ENCODE assay signal across 13 cellular contexts in genomic region chr21:33386222-33386784, GRCh38. TPM values are rescaled to one million over a fixed set of nuclear protein-coding genes. Genes with fewer than 3 reads are reported as not detected.
DNase-seq lines count a peak whose midpoint lies in the region; ATAC-seq and TF ChIP-seq lines count a peak whose summit lies in the region.
"Had no signal": no experiment of that assay in that cellular context is flagged by ENCODE, and none has a peak within 500 bp of the region (broad histone marks: within the 10 kb centered on the region; RNA-seq: fewer than 3 reads in every experiment).

No MANE protein-coding gene starts in this region.

- DNase-seq in BE2C, result no peak
- DNase-seq in WTC11 (ENCODE audit: low spot score), result peak; percentile 50
- peak; percentile 64 for DNase-seq in iPS-NIHi7 (ENCODE audit: extremely low spot score)
- DNase-seq in activated CD8-positive, alpha-beta memory T cell treated with anti-CD3 and anti-CD28 coated beads, Interleukin-2, amount 50 U/mL, for 4 hours, result no peak
- no peak for DNase-seq in omental fat pad (ENCODE audit: low spot score)
- DNase-seq in Peyer's patch, result no peak
- DNase-seq: activated naive CD4-positive, alpha-beta T cell treated with anti-CD3 and anti-CD28 coated beads, Interleukin-2, amount 50 U/mL, for 16 hours; cortex of kidney; left lung; NCI-H2029 treated with DMSO at 0.1 percent for 48 hours had no signal

- no peaks in the 10 kb centered on the region for H3K36me3 Mint-ChIP-seq in WTC11

- no peak overlapping the region for H3K4me3 Mint-ChIP-seq in WTC11

- H3K4me1 Mint-ChIP-seq in WTC11, result peaks cover 11% of the 10 kb centered on the region

- H3K9me3 ChIP-seq in BE2C (no peaks in the 10 kb centered on the region), HEK293 (ENCODE audit: control insufficient read depth, insufficient read depth, low read depth, low read length) (no peaks in the 10 kb centered on the region), Peyer's patch (no peaks in the 10 kb centered on the region)
- H3K9me3 ChIP-seq: left lung had no signal

- H3K4me3 ChIP-seq in BE2C (ENCODE audit: low read depth, low read length), result no peak overlapping the region
- no peak overlapping the region for H3K4me3 ChIP-seq in HEK293 (ENCODE audit: low read depth, low read length)
- no peak overlapping the region for H3K4me3 ChIP-seq in Peyer's patch
- H3K4me3 ChIP-seq: left lung had no signal

- H3K27ac Mint-ChIP-seq in WTC11, result no peak overlapping the region

- POLR2A ChIA-PET in HEK293 (lab: Yijun Ruan, JAX) (interaction anchor here (1.3 kb wide), 1 partner anchor 61 kb away, joined by 5 read pairs; the partner anchor contains the start of gene IFNAR1), WTC11 (lab: Charles Lee) (no interaction called here)

- H3K27me3 ChIP-seq in BE2C (no peaks in the 10 kb centered on the region), Peyer's patch (no peaks in the 10 kb centered on the region)
- H3K27me3 ChIP-seq: left lung had no signal

- H3K27ac ChIP-seq in HEK293 (ENCODE audit: extremely low read depth, low read depth, low read length) (no peak overlapping the region), Peyer's patch (no peak overlapping the region)
- H3K27ac ChIP-seq: C4-2B had no signal

- H3K27me3 Mint-ChIP-seq in WTC11 (ENCODE audit: low read depth), result no peaks in the 10 kb centered on the region; the same call in 1 of the 2 replicates

- no peaks in the 10 kb centered on the region for H3K36me3 ChIP-seq in BE2C
- no peaks in the 10 kb centered on the region for H3K36me3 ChIP-seq in HEK293 (ENCODE audit: control insufficient read depth in 2 of 2, insufficient read depth in 1 of 2, low read length in 2 of 2)
- no peaks in the 10 kb centered on the region for H3K36me3 ChIP-seq in Peyer's patch
- H3K36me3 ChIP-seq: left lung had no signal

- TF ChIP-seq CTCF in BE2C (IDR thresholded peaks at IDR 0.05; ENCODE audit: low read depth, low read length), result peak; percentile 37
- no peak for TF ChIP-seq CTCF in HEK293 (tag by site-specific recombination; IDR thresholded peaks at IDR 0.05)
- TF ChIP-seq CTCF in WTC11 (IDR thresholded peaks at IDR 0.05), result peak; percentile 28
- TF ChIP-seq CTCF in omental fat pad (IDR thresholded peaks at IDR 0.05), result no peak
- no peak for TF ChIP-seq CTCF in Peyer's patch (IDR thresholded peaks at IDR 0.05)

- CTCF ChIA-PET in HEK293 (lab: Yijun Ruan, JAX) (interaction anchor here (0.6 to 2.9 kb wide), 8 partner anchors 8 to 1143 kb away, joined by 3 to 13 read pairs (median 4); no protein-coding TSS in a partner anchor), WTC11 (lab: Charles Lee) (interaction anchor here (0.6 to 2.9 kb wide), 8 partner anchors 10 to 189 kb away, joined by 3 to 25 read pairs (median 6); partner anchors contain the start of gene TMEM50B)

- TF ChIP-seq POLR2A in Peyer's patch (IDR thresholded peaks at IDR 0.05), result no peak

- no peaks in the 10 kb centered on the region for H3K4me1 ChIP-seq in BE2C
- H3K4me1 ChIP-seq in HEK293 (ENCODE audit: control insufficient read depth, insufficient read depth, low read length), result peaks cover 5% of the 10 kb centered on the region
- H3K4me1 ChIP-seq in Peyer's patch, result peaks cover 0 to 33% (median 25%) of the 10 kb centered on the region in 4 donors

- ATAC-seq in WTC11 (peak; percentile 72), omental fat pad (ENCODE audit: low FRiP score) (no peak), HG02610 (IDR thresholded peaks at IDR 0.05; ENCODE audit: unreplicated experiment) (no peak)
- ATAC-seq: left lung had no signal

- H3K9me3 Mint-ChIP-seq in WTC11, result no peaks in the 10 kb centered on the region

TF ChIP-seq in HEK293, 187 proteins besides CTCF, POLR2A, EP300 and RAD21:
- 0 out of 2 replicates have a peak, but pooled peaks have one; percentile 57 for TF ChIP-seq ZNF121 (tag by site-specific recombination; IDR thresholded peaks at IDR 0.05)
- no peak for TF ChIP-seq ZNF292 (tag by site-specific recombination; IDR thresholded peaks at IDR 0.05; ENCODE audit: borderline replicate concordance, low read depth)

TF ChIP-seq in WTC11, 78 proteins besides CTCF, POLR2A, EP300 and RAD21:
- TF ChIP-seq ZNF121 (CRISPR knock-in tag; IDR thresholded peaks at IDR 0.05) (0 out of 2 replicates have a peak, but pooled peaks have one; percentile 22), ZBTB21 (CRISPR knock-in tag; IDR thresholded peaks at IDR 0.05; ENCODE audit: borderline replicate concordance) (no peak), ZNF317 (CRISPR knock-in tag; IDR thresholded peaks at IDR 0.05; ENCODE audit: borderline replicate concordance, low read depth) (no peak)

RNA-seq across cellular contexts. Expression of gene IFNGR2, which starts 16.9 kb away (rescaled TPM):
- polyA plus RNA-seq in BE2C (2012; ENCODE audit: insufficient read depth, insufficient read length, low read depth), result 21.1 TPM
- 34.1 to 37.3 TPM (median 35.7 TPM) in 3 replicates for total RNA-seq in WTC11 (2021)
- total RNA-seq in omental fat pad, result 100 to 1,000 TPM in 1 of 4 donors, 10 to 100 TPM in 3; 69.5 to 121 (median 82.4) TPM
- total RNA-seq in Peyer's patch, result 10 to 100 TPM; 53.7 to 96.3 (median 67.6) TPM

Comparison
In these comparisons a context has a peak if more than half of its experiments do, and no peak if none do; other contexts are left out.
1. DNase-seq: peak in WTC11 (single experiment) and iPS-NIHi7 (single experiment); none in BE2C (single experiment), activated CD8-positive, alpha-beta memory T cell treated with anti-CD3 and anti-CD28 coated beads, Interleukin-2, amount 50 U/mL, for 4 hours (single experiment), omental fat pad (single experiment) and Peyer's patch (0 of 3).
2. CTCF ChIP-seq: peak in BE2C (single experiment) and WTC11 (single experiment); none in HEK293 (single experiment), omental fat pad (0 of 3) and Peyer's patch (0 of 6).